21 cellular contexts compared by ENCODE assay signal in the genomic region with DNA sequence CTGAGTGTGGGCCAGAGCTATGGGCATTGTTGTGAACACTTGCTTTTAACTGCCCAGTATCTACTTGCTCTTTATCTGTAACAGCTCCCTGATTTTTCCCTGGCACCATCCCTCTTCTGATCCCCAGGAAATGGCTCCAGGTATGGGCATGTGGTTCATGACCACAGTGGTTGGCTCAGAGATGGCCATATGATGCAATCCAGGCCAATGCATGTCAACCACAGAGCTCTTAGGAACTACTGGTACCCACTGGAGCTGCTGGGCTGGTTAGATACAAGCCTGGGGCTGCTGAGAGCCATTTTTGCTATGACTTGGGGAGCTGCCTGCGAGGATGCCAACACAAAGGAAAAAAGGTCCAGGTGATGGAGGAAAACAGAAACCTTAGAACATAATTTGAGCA. TPM values are rescaled to one million over a fixed set of nuclear protein-coding genes. Genes with fewer than 3 reads are reported as not detected.
A peak's percentile ranks its signal among the peaks of the same experiment; 100 is the strongest.
DNase-seq lines count a peak whose midpoint lies in the region; ATAC-seq and TF ChIP-seq lines count a peak whose summit lies in the region.
"Had no signal": no experiment of that assay in that cellular context is flagged by ENCODE, and none has a peak within 500 bp of the region (broad histone marks: within the 10 kb centered on the region; RNA-seq: fewer than 3 reads in every experiment).

No MANE protein-coding gene starts in this region.

- H3K4me1 ChIP-seq in heart right ventricle (peaks cover 0 to 64% (median 28%) of the 10 kb centered on the region in 9 donors), RWPE2 (ENCODE audit: insufficient read depth, poor library complexity, severe bottlenecking) (peaks cover 13% of the 10 kb centered on the region), esophagus muscularis mucosa (peaks cover 33 to 62% (median 55%) of the 10 kb centered on the region in 4 donors), testis (peaks cover 23% of the 10 kb centered on the region), upper lobe of right lung (no peaks in the 10 kb centered on the region)

- ATAC-seq in heart right ventricle (peak in 1 of 8 donors; percentile 20), Right ventricle myocardium superior (ENCODE audit: poor library complexity) (no peak), RWPE2 (ENCODE audit: low read depth) (peak; percentile 34; the same call in 1 of the 3 replicates), HG03460 (IDR thresholded peaks at IDR 0.05; ENCODE audit: unreplicated experiment) (no peak), upper lobe of right lung (no peak)
- ATAC-seq: activated naive CD4-positive, alpha-beta T cell treated with anti-CD3 and anti-CD28 coated beads, Interleukin-2, amount 50 U/mL, for 72 hours; T-helper 17 cell had no signal

- no peak for TF ChIP-seq EP300 in esophagus muscularis mucosa (IDR thresholded peaks at IDR 0.05)

- TF ChIP-seq CTCF in heart right ventricle (IDR thresholded peaks at IDR 0.05) (no peak), RWPE2 (IDR thresholded peaks at IDR 0.05; ENCODE audit: poor library complexity, severe bottlenecking) (no peak), esophagus muscularis mucosa (IDR thresholded peaks at IDR 0.05) (no peak), testis (IDR thresholded peaks at IDR 0.05) (no peak), upper lobe of right lung (IDR thresholded peaks at IDR 0.05) (no peak)

- DNase-seq in heart right ventricle (no peak), Right ventricle myocardium superior (no peak), RWPE2 (ENCODE audit: low spot score) (no peak), esophagus muscularis mucosa (ENCODE audit: extremely low spot score) (no peak), testis (no peak), upper lobe of right lung (no peak)
- DNase-seq in activated effector memory CD4-positive, alpha-beta T cell treated with Interleukin-2 at 50 U/mL for 16 hours = no peak
- DNase-seq: activated CD4-positive, alpha-beta memory T cell treated with anti-CD3 and anti-CD28 coated beads, Interleukin-2, amount 10 ng/mL, durations not matched to agents 7 days and 5 days; activated T-cell treated with anti-CD3 and anti-CD28 coated beads, Interleukin-2, amount 50 U/mL, for 1 hour; CD4-positive, alpha-beta T cell; dermis blood vessel endothelial cell; DMS79 treated with DMSO at 0.1 percent for 48 hours; glutamatergic neuron; ovary; small intestine; T-helper 17 cell had no signal

- intact Hi-C loops in heart right ventricle (cut with DNase I) = loop anchor here in 2 of 10 donors (1.0 to 5.0 kb wide), 2 partner anchors 36 to 40 kb away; no protein-coding TSS in a partner anchor
- intact Hi-C loops in Right ventricle myocardium superior (cut with DNase I) = no loop called here
- intact Hi-C loops in esophagus muscularis mucosa (cut with DNase I) = no loop called here
- intact Hi-C loops in testis (cut with DNase I; ENCODE audit: low total_unique reads) = no loop called here
- intact Hi-C loops in upper lobe of right lung (cut with DNase I) = no loop called here

- H3K27me3 ChIP-seq in heart right ventricle (no peaks in the 10 kb centered on the region), RWPE2 (ENCODE audit: insufficient read depth, poor library complexity, severe bottlenecking) (no peaks in the 10 kb centered on the region), esophagus muscularis mucosa (no peaks in the 10 kb centered on the region), testis (no peaks in the 10 kb centered on the region), upper lobe of right lung (peaks cover 6% of the 10 kb centered on the region)
- H3K27me3 ChIP-seq: ovary had no signal

- H3K27ac ChIP-seq in heart right ventricle = peak overlapping the region; percentile 45 to 88 (median 78)
- no peak overlapping the region for H3K27ac ChIP-seq in RWPE2 (ENCODE audit: poor library complexity, severe bottlenecking)
- H3K27ac ChIP-seq in esophagus muscularis mucosa (replicated peaks in 1 of 4) = peak overlapping the region; percentile 75 to 91 (median 80)
- peak overlapping the region; percentile 68 to 72 for H3K27ac ChIP-seq in testis
- H3K27ac ChIP-seq in upper lobe of right lung = no peak overlapping the region
- H3K27ac ChIP-seq: ovary, suprapubic skin had no signal

- H3K36me3 ChIP-seq in heart right ventricle = no peaks in the 10 kb centered on the region
- H3K36me3 ChIP-seq in RWPE2 (ENCODE audit: low read depth) = no peaks in the 10 kb centered on the region
- no peaks in the 10 kb centered on the region for H3K36me3 ChIP-seq in esophagus muscularis mucosa
- H3K36me3 ChIP-seq in testis (ENCODE audit: low read depth, missing control alignments) = no peaks in the 10 kb centered on the region
- H3K36me3 ChIP-seq in upper lobe of right lung = no peaks in the 10 kb centered on the region
- H3K36me3 ChIP-seq: ovary, suprapubic skin had no signal

- WGBS in heart right ventricle, 2 donors = 0% methylated on average over 1 of the region's 1 CpG
- WGBS in esophagus muscularis mucosa = no CpG with 5 or more reads among the region's 1 CpG
- WGBS in testis, 2 donors = 0% methylated on average over 1 of the region's 1 CpG; no CpG with 5 or more reads in 1 of the 2 donors

- H3K4me3 ChIP-seq in heart right ventricle = peak overlapping the region in 4 of 10 donors; percentile 13 to 25 (median 20)
- no peak overlapping the region for H3K4me3 ChIP-seq in RWPE2 (ENCODE audit: severe bottlenecking)
- H3K4me3 ChIP-seq in esophagus muscularis mucosa = no peak overlapping the region
- no peak overlapping the region for H3K4me3 ChIP-seq in testis
- no peak overlapping the region for H3K4me3 ChIP-seq in upper lobe of right lung
- H3K4me3 ChIP-seq: lung, ovary, suprapubic skin had no signal

- no peaks in the 10 kb centered on the region for H3K9me3 ChIP-seq in heart right ventricle
- no peaks in the 10 kb centered on the region for H3K9me3 ChIP-seq in RWPE2 (ENCODE audit: severe bottlenecking)
- H3K9me3 ChIP-seq in esophagus muscularis mucosa = no peaks in the 10 kb centered on the region
- H3K9me3 ChIP-seq in testis = no peaks in the 10 kb centered on the region
- no peaks in the 10 kb centered on the region for H3K9me3 ChIP-seq in upper lobe of right lung
- H3K9me3 ChIP-seq: ovary, suprapubic skin had no signal

- TF ChIP-seq POLR2A in esophagus muscularis mucosa (IDR thresholded peaks at IDR 0.05; ENCODE audit: low read depth) (no peak), testis (IDR thresholded peaks at IDR 0.05) (no peak)

RNA-seq across cellular contexts. Expression of gene KCNB1, which starts 55.6 kb away (rescaled TPM):
- 1 to 10 TPM in 8 of 10 donors, under 1 TPM in 2; 0.64 to 4.2 (median 1.2) TPM for total RNA-seq in heart right ventricle
- under 1 TPM; 0.80 to 0.99 TPM for polyA plus RNA-seq in heart right ventricle
- total RNA-seq in Right ventricle myocardium superior = 1.1 TPM
- 10 to 100 TPM; 32.3 to 55.5 (median 51.9) TPM for total RNA-seq in esophagus muscularis mucosa
- 1 to 10 TPM; 2.3 to 4.6 TPM for total RNA-seq in testis
- 1.5 TPM for polyA plus RNA-seq in testis (ENCODE audit: insufficient read depth, low read depth, low replicate concordance)
- total RNA-seq in upper lobe of right lung = 0.41 TPM
- total RNA-seq: activated naive CD4-positive, alpha-beta T cell treated with anti-CD3 and anti-CD28 coated beads, Interleukin-2, amount 50 U/mL, for 72 hours; dermis blood vessel endothelial cell; epithelial cell of proximal tubule had no signal

Comparison
In these comparisons a context has a peak if more than half of its experiments do, and no peak if none do; other contexts are left out.
1. H3K27ac ChIP-seq: peak in heart right ventricle (10 of 10), esophagus muscularis mucosa (4 of 4) and testis (2 of 2); none in RWPE2 (single experiment) and upper lobe of right lung (single experiment).
2. RNA of gene KCNB1, which starts 55.6 kb away (total RNA-seq): 32.3 to 55.5 TPM in esophagus muscularis mucosa; 2.3 to 4.6 TPM in testis, 0.64 to 4.2 TPM in heart right ventricle, 1.1 TPM in Right ventricle myocardium superior (single experiment) and 0.41 TPM in upper lobe of right lung (single experiment); every median in the first group is over 4 times any median in the second.